8 cellular contexts compared by ENCODE assay signal in genomic region chr12:85348779-85349178, GRCh38.
"Had no signal": no experiment of that assay in that cellular context is flagged by ENCODE, and none has a peak within 500 bp of the region (broad histone marks: within the 10 kb centered on the region; RNA-seq: fewer than 3 reads in every experiment).

No MANE protein-coding gene starts in this region.

- H3K27ac ChIP-seq: HL-60 had no signal

- H3K4me3 ChIP-seq: GM23338, K562 had no signal

- ATAC-seq: GM23338, K562 had no signal

- DNase-seq: H9, HCEC 1CT, HFFc6, IMR-90, KG1 had no signal
